Comparison of ENCODE assay signal across 22 cellular contexts in the genomic region with DNA sequence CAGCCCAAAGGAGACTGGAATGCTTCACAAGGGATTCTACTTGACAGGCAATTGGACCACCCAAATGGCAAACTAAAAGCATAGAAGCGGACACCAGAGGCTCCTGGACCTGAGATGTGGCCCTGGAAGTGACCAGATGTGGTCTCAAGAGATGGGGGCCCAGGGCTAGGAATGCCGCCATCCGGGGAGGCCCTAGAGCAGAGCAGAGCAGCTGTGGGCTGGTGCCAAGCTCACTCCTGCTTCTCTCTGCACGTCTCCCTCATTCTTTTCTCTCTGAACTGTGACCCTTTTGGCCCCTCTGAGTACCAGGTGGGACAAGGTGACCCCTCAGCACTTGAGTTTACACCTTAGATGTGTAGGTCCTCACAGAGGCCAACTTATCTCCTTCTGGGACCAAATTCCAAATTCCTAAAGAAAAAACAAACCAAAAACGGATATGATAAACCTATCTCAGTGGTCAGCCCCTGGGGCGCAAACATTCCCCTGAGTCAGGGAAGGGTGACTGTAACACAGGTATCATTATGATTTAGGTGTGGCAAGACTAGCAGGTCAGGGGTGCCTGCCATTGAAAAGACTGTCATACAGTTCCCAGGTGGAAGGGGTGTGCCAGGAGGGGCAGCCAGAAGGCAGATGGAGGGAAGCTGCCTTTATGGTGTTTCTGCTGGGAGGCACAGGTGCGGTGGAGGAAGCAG. TPM values are rescaled to one million over a fixed set of nuclear protein-coding genes. Genes with fewer than 3 reads are reported as not detected.
DNase-seq lines count a peak whose midpoint lies in the region; ATAC-seq and TF ChIP-seq lines count a peak whose summit lies in the region.
"Had no signal": no experiment of that assay in that cellular context is flagged by ENCODE, and none has a peak within 500 bp of the region (broad histone marks: within the 10 kb centered on the region; RNA-seq: fewer than 3 reads in every experiment).

No MANE protein-coding gene starts in this region.

- no peaks in the 10 kb centered on the region for H3K36me3 Mint-ChIP-seq in CD8-positive, alpha-beta T cell
- no peaks in the 10 kb centered on the region for H3K36me3 Mint-ChIP-seq in neural crest cell (ENCODE audit: low read depth)
- H3K36me3 Mint-ChIP-seq: activated naive CD4-positive, alpha-beta T cell treated with anti-CD3 and anti-CD28 coated beads, Interleukin-2, amount 50 U/mL, for 24 hours had no signal

- POLR2A ChIA-PET in CD8-positive, alpha-beta T cell (lab: Charles Lee), result no interaction called here

- CTCF ChIA-PET in CD8-positive, alpha-beta T cell (lab: Charles Lee), result no interaction called here

- intact Hi-C loops in CD8-positive, alpha-beta T cell (cut with DNase I, micrococcal nuclease), result no loop called here

- no peaks in the 10 kb centered on the region for H3K36me3 ChIP-seq in CD8-positive, alpha-beta T cell (ENCODE audit: insufficient read depth, low read length)
- H3K36me3 ChIP-seq: ascending aorta; BLaER1 treated with 17β-estradiol and CSF1 and Interleukin-3, amounts not matched to agents 10 nM and 100 nM; suprapubic skin had no signal

- no peak overlapping the region for H3K27ac ChIP-seq in CD8-positive, alpha-beta T cell (ENCODE audit: low read depth, low read length)
- H3K27ac ChIP-seq: ascending aorta; BLaER1 treated with 17β-estradiol and CSF1 and Interleukin-3, amounts not matched to agents 10 nM and 100 nM; KMS-11; suprapubic skin had no signal

- H3K4me1 Mint-ChIP-seq in CD8-positive, alpha-beta T cell (ENCODE audit: low read depth), result peaks cover 53% of the 10 kb centered on the region
- peaks cover 13% of the 10 kb centered on the region for H3K4me1 Mint-ChIP-seq in neural crest cell

- H3K27me3 ChIP-seq in CD8-positive, alpha-beta T cell (ENCODE audit: insufficient read depth, low read length), result no peaks in the 10 kb centered on the region
- H3K27me3 ChIP-seq: ascending aorta; BLaER1 treated with 17β-estradiol and CSF1 and Interleukin-3, amounts not matched to agents 10 nM and 100 nM; suprapubic skin had no signal

- ATAC-seq in CD8-positive, alpha-beta T cell, result no peak

- H3K4me1 ChIP-seq in CD8-positive, alpha-beta T cell (ENCODE audit: insufficient read depth, low read length), result peaks cover 39% of the 10 kb centered on the region

- H3K4me3 Mint-ChIP-seq in CD8-positive, alpha-beta T cell, result peak overlapping the region; percentile 50
- no peak overlapping the region for H3K4me3 Mint-ChIP-seq in neural crest cell
- H3K4me3 Mint-ChIP-seq: activated naive CD4-positive, alpha-beta T cell treated with anti-CD3 and anti-CD28 coated beads, Interleukin-2, amount 50 U/mL, for 24 hours; central memory CD8-positive, alpha-beta T cell; H9 had no signal

- no peaks in the 10 kb centered on the region for H3K9me3 Mint-ChIP-seq in CD8-positive, alpha-beta T cell
- no peaks in the 10 kb centered on the region for H3K9me3 Mint-ChIP-seq in neural crest cell
- H3K9me3 Mint-ChIP-seq: activated naive CD4-positive, alpha-beta T cell treated with anti-CD3 and anti-CD28 coated beads, Interleukin-2, amount 50 U/mL, for 24 hours; central memory CD8-positive, alpha-beta T cell; H9 had no signal

- H3K4me3 ChIP-seq in CD8-positive, alpha-beta T cell (ENCODE audit: low read depth, low read length), result no peak overlapping the region
- H3K4me3 ChIP-seq in epithelial cell of esophagus (ENCODE audit: low read length), result no peak overlapping the region
- H3K4me3 ChIP-seq: ascending aorta; BLaER1 treated with 17β-estradiol and CSF1 and Interleukin-3, amounts not matched to agents 10 nM and 100 nM; skin epidermis; suprapubic skin had no signal

- no peak for DNase-seq in CD8-positive, alpha-beta T cell
- DNase-seq in LoVo (ENCODE audit: low spot score), result peak; percentile 78
- peak; percentile 91 for DNase-seq in epithelial cell of esophagus (ENCODE audit: low read depth)
- DNase-seq in neural crest cell (ENCODE audit: low read depth, low spot score), result no peak
- DNase-seq in SK-N-DZ (ENCODE audit: low spot score), result no peak
- no peak for DNase-seq in NCI-H1092 treated with DMSO at 0.1 percent for 48 hours (lab: John Stamatoyannopoulos, UW)
- no peak for DNase-seq in NCI-H446 treated with DMSO at 0.1 percent for 48 hours (lab: John Stamatoyannopoulos, UW)
- DNase-seq in stimulated activated CD4-positive, alpha-beta T cell treated with anti-CD3 and anti-CD28 coated beads, Interleukin-2, amount 100 ng/mL, for 24 hours, result no peak
- DNase-seq: activated CD4-positive, alpha-beta T cell treated with anti-CD3 and anti-CD28 coated beads, Interleukin-2, amount 50 U/mL, for 1 hour; effector CD4-positive, alpha-beta T cell; H9; NCI-H187; stimulated activated CD4-positive, alpha-beta T cell treated with anti-CD3 and anti-CD28 coated beads, Interleukin-1b, Interleukin-23, amount 100 ng/mL, for 48 hours; T1000 had no signal

- no peaks in the 10 kb centered on the region for H3K27me3 Mint-ChIP-seq in CD8-positive, alpha-beta T cell (ENCODE audit: low read depth)
- peaks cover 3% of the 10 kb centered on the region for H3K27me3 Mint-ChIP-seq in neural crest cell (ENCODE audit: low read depth)
- H3K27me3 Mint-ChIP-seq: central memory CD8-positive, alpha-beta T cell had no signal

- no peaks in the 10 kb centered on the region for H3K9me3 ChIP-seq in CD8-positive, alpha-beta T cell (ENCODE audit: low read length)
- H3K9me3 ChIP-seq: ascending aorta; BLaER1 treated with 17β-estradiol and CSF1 and Interleukin-3, amounts not matched to agents 10 nM and 100 nM; suprapubic skin had no signal

- H3K27ac Mint-ChIP-seq in CD8-positive, alpha-beta T cell, result no peak overlapping the region
- peak overlapping the region; percentile 23 for H3K27ac Mint-ChIP-seq in neural crest cell (ENCODE audit: unreplicated experiment)
- H3K27ac Mint-ChIP-seq: activated naive CD4-positive, alpha-beta T cell treated with anti-CD3 and anti-CD28 coated beads, Interleukin-2, amount 50 U/mL, for 24 hours; H9 had no signal

- TF ChIP-seq CTCF in CD8-positive, alpha-beta T cell (IDR thresholded peaks at IDR 0.05), result no peak
- TF ChIP-seq CTCF in epithelial cell of esophagus (IDR thresholded peaks at IDR 0.05; ENCODE audit: insufficient read depth, low read depth, low read length, missing control alignments) (no peak), neural crest cell (conservative IDR thresholded peaks at IDR 0.05) (no peak)

RNA-seq across cellular contexts. Expression of a gene that starts 6.5 kb away (rescaled TPM):
- not detected for total RNA-seq in CD8-positive, alpha-beta T cell
- total RNA-seq in neural crest cell, result not detected in 2 replicates
- not detected in 2 replicates for polyA plus RNA-seq in SK-N-DZ (2014; cell fraction: cytosol; rRNA removed)
- not detected in 2 replicates for polyA plus RNA-seq in SK-N-DZ (2014; cell fraction: nucleus; rRNA removed)
- total RNA-seq: frontal cortex, H9 had no signal

Comparison
In these comparisons a context has a peak if more than half of its experiments do, and no peak if none do; other contexts are left out.
1. DNase-seq: peak in LoVo (single experiment) and epithelial cell of esophagus (single experiment); none in CD8-positive, alpha-beta T cell (0 of 7), neural crest cell (single experiment), SK-N-DZ (single experiment), NCI-H1092 treated with DMSO at 0.1 percent for 48 hours (single experiment), NCI-H446 treated with DMSO at 0.1 percent for 48 hours (single experiment) and stimulated activated CD4-positive, alpha-beta T cell treated with anti-CD3 and anti-CD28 coated beads, Interleukin-2, amount 100 ng/mL, for 24 hours (0 of 2).